ENCODE assay signal across 24 cellular contexts in genomic region chr19:2335848-2336247, GRCh38. TPM values are rescaled to one million over a fixed set of nuclear protein-coding genes. Genes with fewer than 3 reads are reported as not detected.
DNase-seq lines count a peak whose midpoint lies in the region; ATAC-seq and TF ChIP-seq lines count a peak whose summit lies in the region.
"Had no signal": no experiment of that assay in that cellular context is flagged by ENCODE, and none has a peak within 500 bp of the region (broad histone marks: within the 10 kb centered on the region; RNA-seq: fewer than 3 reads in every experiment).

No MANE protein-coding gene starts in this region.

- no peak overlapping the region for H4K8ac ChIP-seq in trophoblast cell (ENCODE audit: low read depth, low read length)

- H3K4me3 Mint-ChIP-seq in T-helper 2 cell treated with Interferon-gamma antibody and Interleukin-4, amounts not matched to agents 5 μg/mL and 100 μg/mL, for 36 hours: no peak overlapping the region
- H3K4me3 Mint-ChIP-seq in central memory CD8-positive, alpha-beta T cell: no peak overlapping the region
- H3K4me3 Mint-ChIP-seq in T-helper 17 cell: no peak overlapping the region
- H3K4me3 Mint-ChIP-seq: activated CD4-positive, alpha-beta T cell treated with anti-CD3 and anti-CD28 coated beads, Interleukin-2, amount 10 ng/mL, durations not matched to agents 24 days and 14 days had no signal

- H2BK120ac ChIP-seq in trophoblast cell (ENCODE audit: insufficient read depth, low read length, poor library complexity): no peak overlapping the region

- H3K36me3 ChIP-seq in HEK293 (ENCODE audit: control insufficient read depth in 2 of 2, insufficient read depth in 1 of 2, low read length in 2 of 2): peaks cover 0 to 29% of the 10 kb centered on the region in 2 experiments; a peak in 1 of 3 replicates
- H3K36me3 ChIP-seq in trophoblast cell (ENCODE audit: control insufficient read depth in 1 of 2, insufficient read depth in 2 of 2, low read length in 2 of 2): peaks cover 12 to 24% of the 10 kb centered on the region in 2 experiments
- no peaks in the 10 kb centered on the region for H3K36me3 ChIP-seq in osteoblast (ENCODE audit: insufficient read depth, low read length)

- peaks cover 2% of the 10 kb centered on the region for H3K79me1 ChIP-seq in trophoblast cell (ENCODE audit: low read length)

- H4K12ac ChIP-seq in trophoblast cell (ENCODE audit: low read depth, low read length): no peak overlapping the region

- CTCF ChIA-PET in HEK293 (lab: Yijun Ruan, JAX): no interaction called here

- no peak overlapping the region for H4K91ac ChIP-seq in trophoblast cell (ENCODE audit: low read depth, low read length)

- no peak overlapping the region for H2BK5ac ChIP-seq in trophoblast cell (ENCODE audit: low read depth, low read length, poor library complexity)

- no peak for ATAC-seq in central memory CD8-positive, alpha-beta T cell (replicated peaks; ENCODE audit: extremely low read depth, poor library complexity, severe bottlenecking)
- ATAC-seq in T-helper 17 cell: no peak

- H3K4me1 ChIP-seq in HEK293 (ENCODE audit: control insufficient read depth, insufficient read depth, low read length) (peaks cover 10% of the 10 kb centered on the region), trophoblast cell (ENCODE audit: control insufficient read depth in 1 of 2, insufficient read depth in 2 of 2, low read length in 2 of 2) (peaks cover 14 to 17% of the 10 kb centered on the region in 2 experiments), osteoblast (ENCODE audit: insufficient read depth, low read length) (no peaks in the 10 kb centered on the region)

- peak overlapping the region; percentile 73 for H3K27ac Mint-ChIP-seq in T-helper 2 cell treated with Interferon-gamma antibody and Interleukin-4, amounts not matched to agents 5 μg/mL and 100 μg/mL, for 36 hours
- peak overlapping the region; percentile 0 for H3K27ac Mint-ChIP-seq in central memory CD8-positive, alpha-beta T cell (ENCODE audit: low read depth)
- H3K27ac Mint-ChIP-seq in T-helper 17 cell: no peak overlapping the region
- H3K27ac Mint-ChIP-seq: activated CD4-positive, alpha-beta T cell treated with anti-CD3 and anti-CD28 coated beads, Interleukin-2, amount 10 ng/mL, durations not matched to agents 24 days and 14 days had no signal

- no peaks in the 10 kb centered on the region for H3K9me3 ChIP-seq in HEK293 (ENCODE audit: control insufficient read depth, insufficient read depth, low read depth, low read length)
- peaks cover 9% of the 10 kb centered on the region for H3K9me3 ChIP-seq in trophoblast cell (ENCODE audit: insufficient read depth, low read depth, low read length)
- no peaks in the 10 kb centered on the region for H3K9me3 ChIP-seq in osteoblast (ENCODE audit: low read depth, low read length)
- no peaks in the 10 kb centered on the region for H3K9me3 ChIP-seq in T-helper 17 cell (ENCODE audit: control insufficient read depth, low read length, poor library complexity, severe bottlenecking)
- H3K9me3 ChIP-seq: esophagus squamous epithelium, thyroid gland had no signal

- no peak overlapping the region for H3K18ac ChIP-seq in trophoblast cell (ENCODE audit: low read length)

- peaks cover 11% of the 10 kb centered on the region for H3K36me3 Mint-ChIP-seq in T-helper 2 cell treated with Interferon-gamma antibody and Interleukin-4, amounts not matched to agents 5 μg/mL and 100 μg/mL, for 36 hours (ENCODE audit: low read depth)
- H3K36me3 Mint-ChIP-seq in central memory CD8-positive, alpha-beta T cell (ENCODE audit: insufficient read depth): peaks cover 2% of the 10 kb centered on the region
- H3K36me3 Mint-ChIP-seq in T-helper 17 cell (ENCODE audit: low read depth): no peaks in the 10 kb centered on the region

- H2AFZ ChIP-seq in trophoblast cell (ENCODE audit: insufficient read depth, low read length, poor library complexity): no peak overlapping the region
- no peak overlapping the region for H2AFZ ChIP-seq in osteoblast (ENCODE audit: low read length)

- WGBS in trophoblast cell (ENCODE audit: extremely low coverage, insufficient coverage, insufficient read length): no CpG with 5 or more reads among the region's 3 CpGs

- H2BK12ac ChIP-seq in trophoblast cell (ENCODE audit: low read length): no peak overlapping the region

- H3K9ac ChIP-seq in trophoblast cell (ENCODE audit: low read length): no peak overlapping the region

- H3K27ac ChIP-seq in HEK293 (ENCODE audit: extremely low read depth, low read depth, low read length) (no peak overlapping the region), trophoblast cell (ENCODE audit: low read depth, low read length) (no peak overlapping the region), osteoblast (ENCODE audit: low read depth, low read length) (no peak overlapping the region)
- H3K27ac ChIP-seq: esophagus squamous epithelium, thyroid gland had no signal

- peaks cover 9% of the 10 kb centered on the region for H3K9me3 Mint-ChIP-seq in T-helper 2 cell treated with Interferon-gamma antibody and Interleukin-4, amounts not matched to agents 5 μg/mL and 100 μg/mL, for 36 hours
- H3K9me3 Mint-ChIP-seq in central memory CD8-positive, alpha-beta T cell: no peaks in the 10 kb centered on the region

- H3K4me2 ChIP-seq in trophoblast cell (ENCODE audit: low read length) (no peak overlapping the region), osteoblast (ENCODE audit: insufficient read depth, low read length) (no peak overlapping the region)

- H3K4me3 ChIP-seq in HEK293 (ENCODE audit: low read depth, low read length) (no peak overlapping the region), trophoblast cell (ENCODE audit: low read depth, low read length) (no peak overlapping the region), osteoblast (ENCODE audit: insufficient read depth, low read length) (no peak overlapping the region)
- H3K4me3 ChIP-seq: esophagus squamous epithelium, thyroid gland had no signal

- H2AK5ac ChIP-seq in trophoblast cell (ENCODE audit: low read length): no peak overlapping the region

- H3K14ac ChIP-seq in trophoblast cell (ENCODE audit: low read length): no peak overlapping the region

- H3K79me2 ChIP-seq in trophoblast cell (ENCODE audit: control insufficient read depth, insufficient read depth, low read length, poor library complexity) (no peaks in the 10 kb centered on the region), osteoblast (ENCODE audit: insufficient read depth, low read length) (peaks cover 69% of the 10 kb centered on the region)

- no peak overlapping the region for H3K4ac ChIP-seq in trophoblast cell (ENCODE audit: low read depth, low read length)

- TF ChIP-seq CTCF in HEK293 (tag by site-specific recombination; IDR thresholded peaks at IDR 0.05): no peak
- TF ChIP-seq CTCF in osteoblast (IDR thresholded peaks at IDR 0.05; ENCODE audit: extremely low read depth, low read depth, low read length): no peak

- H4K20me1 ChIP-seq in osteoblast (ENCODE audit: insufficient read depth, low read length): peaks cover 33% of the 10 kb centered on the region

- no peak for DNase-seq in T-helper 2 cell treated with Interferon-gamma antibody and Interleukin-4, amounts not matched to agents 5 μg/mL and 100 μg/mL, for 36 hours (ENCODE audit: low spot score)
- DNase-seq in T-helper 2 cell: no peak
- DNase-seq in central memory CD8-positive, alpha-beta T cell (ENCODE audit: low spot score in 2 of 2): no peak
- DNase-seq in trophoblast cell: no peak
- no peak for DNase-seq in DMS153 (lab: John Stamatoyannopoulos, UW)
- DNase-seq in osteoblast (ENCODE audit: insufficient read length, low spot score, missing footprints): no peak
- DNase-seq in T-helper 17 cell: no peak
- DNase-seq: 8988T; activated CD4-positive, alpha-beta T cell treated with anti-CD3 and anti-CD28 coated beads, Interleukin-2, amount 10 ng/mL, durations not matched to agents 24 days and 14 days; activated naive CD4-positive, alpha-beta T cell; activated T-cell treated with anti-CD3 and anti-CD28 coated beads for 4 hours; effector memory CD4-positive, alpha-beta T cell; esophagus squamous epithelium; kidney glomerular epithelial cell; MV-4-11; NCI-H187; NCI-H345; NCI-H82; stimulated activated CD4-positive, alpha-beta T cell treated with anti-CD3 and anti-CD28 coated beads, Interleukin-1b, Interleukin-23, amount 100 ng/mL, for 48 hours; stimulated activated naive CD4-positive, alpha-beta T cell treated with Interleukin-2 at 50 U/mL for 16 hours; thyroid gland had no signal

- H3K4me1 Mint-ChIP-seq in T-helper 2 cell treated with Interferon-gamma antibody and Interleukin-4, amounts not matched to agents 5 μg/mL and 100 μg/mL, for 36 hours (ENCODE audit: low read depth): peaks cover 8% of the 10 kb centered on the region
- peaks cover 14% of the 10 kb centered on the region for H3K4me1 Mint-ChIP-seq in central memory CD8-positive, alpha-beta T cell
- H3K4me1 Mint-ChIP-seq in T-helper 17 cell: peaks cover 13% of the 10 kb centered on the region

- peak overlapping the region; percentile 11 for H3K23ac ChIP-seq in trophoblast cell (ENCODE audit: low read length)

- no peaks in the 10 kb centered on the region for H3K27me3 Mint-ChIP-seq in T-helper 2 cell treated with Interferon-gamma antibody and Interleukin-4, amounts not matched to agents 5 μg/mL and 100 μg/mL, for 36 hours (ENCODE audit: low read depth)
- H3K27me3 Mint-ChIP-seq in central memory CD8-positive, alpha-beta T cell: no peaks in the 10 kb centered on the region
- no peaks in the 10 kb centered on the region for H3K27me3 Mint-ChIP-seq in T-helper 17 cell
- H3K27me3 Mint-ChIP-seq: activated CD4-positive, alpha-beta T cell treated with anti-CD3 and anti-CD28 coated beads, Interleukin-2, amount 10 ng/mL, durations not matched to agents 24 days and 14 days had no signal

- H3K27me3 ChIP-seq in trophoblast cell (ENCODE audit: insufficient read depth, low read length) (no peaks in the 10 kb centered on the region), osteoblast (ENCODE audit: insufficient read depth, low read length) (no peaks in the 10 kb centered on the region)
- H3K27me3 ChIP-seq: esophagus squamous epithelium, thyroid gland had no signal

- POLR2A ChIA-PET in HEK293 (lab: Yijun Ruan, JAX): no interaction called here

RNA-seq across cellular contexts. Expression of gene SPPL2B, which starts 7.4 kb away (rescaled TPM):
- 27.5 and 28.8 TPM in 2 replicates for polyA plus RNA-seq in trophoblast cell (2013)
- total RNA-seq in osteoblast: 32.6 and 34.5 TPM in 2 replicates
- total RNA-seq in T-helper 17 cell: 10 to 100 TPM; 73.2 to 86.1 TPM

RNA-seq across cellular contexts. Expression of gene LSM7, which starts 7.5 kb away (rescaled TPM):
- 193 and 208 TPM in 2 replicates for polyA plus RNA-seq in trophoblast cell (2013)
- total RNA-seq in osteoblast (46.9 and 57.9 TPM in 2 replicates), T-helper 17 cell (10 to 100 TPM; 71.5 to 72.2 TPM)

RNA-seq across cellular contexts. Expression of gene TMPRSS9, which starts 24.2 kb away (rescaled TPM):
- 0.15 and 0.18 TPM in 2 replicates for polyA plus RNA-seq in trophoblast cell (2013)
- total RNA-seq in osteoblast (0.29 and 1.1 TPM in 2 replicates), T-helper 17 cell (not detected)
- total RNA-seq: activated CD4-positive, alpha-beta T cell treated with anti-CD3 and anti-CD28 coated beads, Interleukin-2, amount 10 ng/mL, durations not matched to agents 24 days and 14 days; posterior vena cava had no signal

RNA-seq across cellular contexts. Expression of gene LINGO3, which starts 27.9 kb away (rescaled TPM):
- polyA plus RNA-seq in trophoblast cell (2013): not detected in 2 replicates
- total RNA-seq in osteoblast (not detected in 2 replicates), T-helper 17 cell (under 1 TPM; 0.20 to 0.29 TPM)

RNA-seq across cellular contexts. Expression of gene PEAK3, which starts 53.9 kb away (rescaled TPM):
- polyA plus RNA-seq in trophoblast cell (2013): 0.03 TPM in 2 replicates
- total RNA-seq in osteoblast: under 0.01 TPM in 1 of 2 replicates, not detected in the other
- not detected for total RNA-seq in T-helper 17 cell
- total RNA-seq: OCI-LY7 had no signal
